In the genomic region with DNA sequence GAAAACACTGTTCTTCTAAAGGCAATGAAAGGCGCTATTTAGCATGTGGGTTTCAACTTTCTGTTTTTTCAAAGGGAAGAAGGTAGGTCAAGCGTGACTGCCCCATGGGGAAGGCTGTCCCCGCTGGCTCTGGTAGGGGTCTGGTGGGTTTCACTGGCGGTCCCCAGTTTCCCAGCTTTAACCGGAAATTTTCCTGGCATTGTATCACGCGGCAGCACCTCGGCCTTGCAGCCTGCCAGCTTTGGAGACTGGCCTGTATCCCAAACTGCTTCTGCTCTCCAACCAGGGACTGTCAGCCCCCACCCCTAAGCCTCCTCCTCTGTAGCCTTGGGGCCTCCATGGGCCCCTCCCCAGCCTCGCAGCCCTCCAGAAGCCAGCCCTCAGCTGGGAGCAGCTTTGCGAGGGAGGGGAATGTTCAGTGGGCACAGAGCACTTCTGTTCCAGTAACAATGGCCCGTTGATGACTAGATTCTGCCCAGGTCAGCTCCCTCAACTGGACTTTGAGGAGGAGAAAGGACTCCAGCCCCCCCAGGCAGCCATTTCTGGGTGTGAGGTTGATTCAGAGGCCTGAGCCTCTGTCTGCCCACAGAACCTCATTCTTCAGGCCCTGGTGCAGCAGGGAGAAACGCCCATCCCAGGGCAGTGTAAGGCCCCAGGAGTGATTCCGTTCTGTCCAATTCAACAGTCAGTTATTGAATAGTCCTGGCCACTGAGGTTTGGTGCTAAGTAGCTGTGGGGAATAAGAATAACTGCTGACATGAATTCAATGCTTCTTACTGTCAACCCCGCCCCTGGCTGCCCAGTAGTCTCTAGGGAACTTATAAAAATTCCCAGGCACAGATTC, we compare ENCODE assay signal across 9 cellular contexts. TPM values are rescaled to one million over a fixed set of nuclear protein-coding genes. Genes with fewer than 3 reads are reported as not detected.
DNase-seq lines count a peak whose midpoint lies in the region; ATAC-seq and TF ChIP-seq lines count a peak whose summit lies in the region.
"Had no signal": no experiment of that assay in that cellular context is flagged by ENCODE, and none has a peak within 500 bp of the region (broad histone marks: within the 10 kb centered on the region; RNA-seq: fewer than 3 reads in every experiment).

No MANE protein-coding gene starts in this region.

- ATAC-seq in GM18498 (IDR thresholded peaks at IDR 0.05; ENCODE audit: unreplicated experiment) (no peak), GM19397 (IDR thresholded peaks at IDR 0.05; ENCODE audit: unreplicated experiment) (no peak)

- no peak overlapping the region for H3K4me3 ChIP-seq in astrocyte of the spinal cord (ENCODE audit: low read depth, low read length)
- H3K4me3 ChIP-seq in hepatocyte: no peak overlapping the region

- H3K27ac ChIP-seq in hepatocyte: peak overlapping the region; percentile 77

- H4K20me1 ChIP-seq in hepatocyte (ENCODE audit: insufficient read depth, poor library complexity, severe bottlenecking): peaks cover 5% of the 10 kb centered on the region

- no peaks in the 10 kb centered on the region for H3K36me3 ChIP-seq in hepatocyte (replicated peaks; ENCODE audit: insufficient read depth, low read depth)

- peaks cover 80% of the 10 kb centered on the region for H3K79me2 ChIP-seq in hepatocyte

- no peak overlapping the region for H2AFZ ChIP-seq in hepatocyte

- no peaks in the 10 kb centered on the region for H3K27me3 ChIP-seq in hepatocyte

- in situ Hi-C loops in astrocyte of the spinal cord (cut with HindIII; ENCODE audit: low sequenced_read_pairs): no loop called here

- no peaks in the 10 kb centered on the region for H3K9me2 ChIP-seq in hepatocyte (replicated peaks; ENCODE audit: insufficient read depth)

- TF ChIP-seq CTCF in astrocyte of the spinal cord (IDR thresholded peaks at IDR 0.05; ENCODE audit: low read depth, low read length) (no peak), hepatocyte (IDR thresholded peaks at IDR 0.05; ENCODE audit: poor library complexity) (no peak)

- DNase-seq in EL (peak; percentile 34), astrocyte of the spinal cord (ENCODE audit: low read depth, low spot score) (peak; percentile 71), hepatocyte (ENCODE audit: low spot score) (no peak), renal cortical epithelial cell (ENCODE audit: low read depth) (peak; percentile 66), germinal center (ENCODE audit: low spot score) (no peak), NCI-H748 (lab: John Stamatoyannopoulos, UW; ENCODE audit: unreplicated experiment) (no peak)
- DNase-seq: NCI-H1417 treated with DMSO at 0.1 percent for 48 hours had no signal

- peak overlapping the region; percentile 3 for H3K4me2 ChIP-seq in hepatocyte

- 63% methylated on average over 14 of the region's 14 CpGs for WGBS in hepatocyte (ENCODE audit: low lambda C conversion rate, missing lambda C conversion rate)

- peaks cover 46% of the 10 kb centered on the region for H3K4me1 ChIP-seq in hepatocyte (ENCODE audit: insufficient read depth)

- H3K9me3 ChIP-seq in hepatocyte (ENCODE audit: low read depth): no peaks in the 10 kb centered on the region

RNA-seq across cellular contexts. Expression of gene CHST3, which starts 17.1 kb away (rescaled TPM):
- 13.0 and 14.1 TPM in 2 replicates for total RNA-seq in hepatocyte
- 6.1 and 6.8 TPM in 2 replicates for polyA plus RNA-seq in hepatocyte
- 32.3 and 69.4 TPM in 2 replicates for total RNA-seq in renal cortical epithelial cell

Comparison
In these comparisons a context has a peak if more than half of its experiments do, and no peak if none do; other contexts are left out.
1. DNase-seq: peak in EL (single experiment), astrocyte of the spinal cord (single experiment) and renal cortical epithelial cell (single experiment); none in hepatocyte (single experiment), germinal center (single experiment) and NCI-H748 (single experiment).